In the genomic region with DNA sequence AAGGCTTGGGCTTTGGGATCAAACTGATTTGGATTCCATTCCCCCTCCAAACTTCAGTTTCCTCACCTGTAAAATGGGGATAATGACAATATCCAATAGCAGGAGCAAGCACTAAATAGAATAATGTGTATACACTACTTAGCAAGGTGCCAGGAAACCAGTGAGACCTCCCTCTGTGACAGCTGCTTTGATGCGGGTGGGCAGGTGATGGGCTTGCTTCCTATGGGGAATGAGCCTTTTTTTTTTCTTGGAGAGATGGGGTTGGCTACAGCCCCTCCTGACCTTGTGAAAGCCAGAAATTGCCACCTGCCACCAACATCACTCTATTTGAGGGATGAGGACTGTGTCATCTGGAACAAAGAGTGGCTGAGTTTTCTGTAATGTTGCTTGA, we compare ENCODE assay signal across 9 cellular contexts. TPM values are rescaled to one million over a fixed set of nuclear protein-coding genes. Genes with fewer than 3 reads are reported as not detected.
DNase-seq lines count a peak whose midpoint lies in the region; ATAC-seq, FAIRE-seq and TF ChIP-seq lines count a peak whose summit lies in the region.
"Had no signal": no experiment of that assay in that cellular context is flagged by ENCODE, and none has a peak within 500 bp of the region (broad histone marks: within the 10 kb centered on the region; RNA-seq: fewer than 3 reads in every experiment).

No MANE protein-coding gene starts in this region.

- peak overlapping the region; percentile 82 to 93 (median 90) for H3K4me3 ChIP-seq in keratinocyte (ENCODE audit: control insufficient read depth in 2 of 3, extremely low read depth in 1 of 3, insufficient read depth in 2 of 3, low read depth in 1 of 3, low read length in 3 of 3)

- CTCF ChIA-PET in activated CD4-positive, alpha-beta memory T cell treated with anti-CD3 and anti-CD28 coated beads, Interleukin-2, amount 10 ng/mL, durations not matched to agents 7 days and 5 days (lab: Charles Lee) = interaction anchor here (1.0 to 5.2 kb wide), 5 partner anchors 8 to 51 kb away, joined by 3 to 49 read pairs (median 14); no protein-coding TSS in a partner anchor

- POLR2A ChIA-PET in activated CD4-positive, alpha-beta memory T cell treated with anti-CD3 and anti-CD28 coated beads, Interleukin-2, amount 10 ng/mL, durations not matched to agents 7 days and 5 days (lab: Charles Lee) = interaction anchor here (1.3 to 5.2 kb wide), 5 partner anchors 30 to 51 kb away, joined by 3 to 46 read pairs (median 13); no protein-coding TSS in a partner anchor

- dilution Hi-C loops in keratinocyte (cut with MboI; ENCODE audit: extremely low pct_ligation_motif_present, low sequenced_read_pairs) = no loop called here

- H3K27me3 ChIP-seq in keratinocyte (ENCODE audit: control insufficient read depth, extremely low read depth, insufficient read depth, low read length) = no peaks in the 10 kb centered on the region

- peaks cover 76% of the 10 kb centered on the region for H3K4me1 ChIP-seq in keratinocyte (ENCODE audit: control insufficient read depth, extremely low read depth, insufficient read depth, low read length)

- no peaks in the 10 kb centered on the region for H3K27me3 Mint-ChIP-seq in activated T-cell treated with anti-CD3 and anti-CD28 coated beads, Interleukin-2, amount 50 U/mL, for 4 hours (ENCODE audit: low read depth)
- H3K27me3 Mint-ChIP-seq in activated CD4-positive, alpha-beta memory T cell treated with anti-CD3 and anti-CD28 coated beads, Interleukin-2, amount 10 ng/mL, durations not matched to agents 7 days and 5 days = no peaks in the 10 kb centered on the region

- peak overlapping the region; percentile 97 for H3K4me2 ChIP-seq in keratinocyte (ENCODE audit: control insufficient read depth, extremely low read depth, insufficient read depth, low read depth, low read length)

- DNase-seq in activated T-cell treated with anti-CD3 and anti-CD28 coated beads, Interleukin-2, amount 50 U/mL, for 4 hours = no peak
- no peak for DNase-seq in activated T-cell treated with anti-CD3 and anti-CD28 coated beads, Interleukin-2, amount 50 U/mL, for 48 hours
- DNase-seq in activated CD4-positive, alpha-beta memory T cell treated with anti-CD3 and anti-CD28 coated beads, Interleukin-2, amount 10 ng/mL, durations not matched to agents 7 days and 5 days = no peak
- no peak for DNase-seq in keratinocyte (ENCODE audit: low read depth, low spot score)
- no peak for DNase-seq in substantia nigra (lab: John Stamatoyannopoulos, UW)
- no peak for DNase-seq in GM10266 (ENCODE audit: extremely low spot score)
- DNase-seq in NCI-H128 (lab: John Stamatoyannopoulos, UW; ENCODE audit: unreplicated experiment) = no peak
- DNase-seq: stimulated activated CD4-positive, alpha-beta T cell treated with anti-CD3 and anti-CD28 coated beads, Interleukin-1b, Interleukin-23, amount 100 ng/mL, for 48 hours had no signal

- H3K79me2 ChIP-seq in keratinocyte (ENCODE audit: control insufficient read depth, insufficient read depth, low read length) = peaks cover 52% of the 10 kb centered on the region

- H3K36me3 Mint-ChIP-seq in activated T-cell treated with anti-CD3 and anti-CD28 coated beads, Interleukin-2, amount 50 U/mL, for 4 hours (ENCODE audit: insufficient read depth) = peaks cover 26% of the 10 kb centered on the region
- peaks cover 40% of the 10 kb centered on the region for H3K36me3 Mint-ChIP-seq in activated CD4-positive, alpha-beta memory T cell treated with anti-CD3 and anti-CD28 coated beads, Interleukin-2, amount 10 ng/mL, durations not matched to agents 7 days and 5 days (ENCODE audit: low read depth)

- peak overlapping the region; percentile 90 for H3K27ac Mint-ChIP-seq in activated CD4-positive, alpha-beta memory T cell treated with anti-CD3 and anti-CD28 coated beads, Interleukin-2, amount 10 ng/mL, durations not matched to agents 7 days and 5 days

- H3K4me3 Mint-ChIP-seq in activated T-cell treated with anti-CD3 and anti-CD28 coated beads, Interleukin-2, amount 50 U/mL, for 4 hours = peak overlapping the region; percentile 89
- peak overlapping the region; percentile 78 for H3K4me3 Mint-ChIP-seq in activated CD4-positive, alpha-beta memory T cell treated with anti-CD3 and anti-CD28 coated beads, Interleukin-2, amount 10 ng/mL, durations not matched to agents 7 days and 5 days

- H3K9me1 ChIP-seq in keratinocyte (ENCODE audit: control insufficient read depth, extremely low read depth, insufficient read depth, low read length) = peaks cover 4% of the 10 kb centered on the region

- FAIRE-seq in keratinocyte (lab: Jason Lieb, UNC) = no peak

- H3K9me3 Mint-ChIP-seq in activated T-cell treated with anti-CD3 and anti-CD28 coated beads, Interleukin-2, amount 50 U/mL, for 4 hours = no peaks in the 10 kb centered on the region
- no peaks in the 10 kb centered on the region for H3K9me3 Mint-ChIP-seq in activated CD4-positive, alpha-beta memory T cell treated with anti-CD3 and anti-CD28 coated beads, Interleukin-2, amount 10 ng/mL, durations not matched to agents 7 days and 5 days

- ATAC-seq in activated T-cell treated with anti-CD3 and anti-CD28 coated beads, Interleukin-2, amount 50 U/mL, for 4 hours = no peak
- ATAC-seq in GM19455 (IDR thresholded peaks at IDR 0.05; ENCODE audit: unreplicated experiment) = no peak

- no peaks in the 10 kb centered on the region for H3K9me3 ChIP-seq in keratinocyte (ENCODE audit: control insufficient read depth, low read depth, low read length)

- peak overlapping the region; percentile 89 for H3K27ac ChIP-seq in keratinocyte (ENCODE audit: control insufficient read depth, insufficient read depth, low read length)
- peak overlapping the region; percentile 76 for H3K27ac ChIP-seq in substantia nigra (ENCODE audit: low read depth, low read length, poor library complexity, severe bottlenecking)

- H3K9ac ChIP-seq in keratinocyte (ENCODE audit: control insufficient read depth, extremely low read depth, insufficient read depth, low read length) = peak overlapping the region; percentile 94

- peaks cover 53% of the 10 kb centered on the region for H3K4me1 Mint-ChIP-seq in activated T-cell treated with anti-CD3 and anti-CD28 coated beads, Interleukin-2, amount 50 U/mL, for 4 hours (ENCODE audit: low read depth)
- H3K4me1 Mint-ChIP-seq in activated CD4-positive, alpha-beta memory T cell treated with anti-CD3 and anti-CD28 coated beads, Interleukin-2, amount 10 ng/mL, durations not matched to agents 7 days and 5 days = peaks cover 58% of the 10 kb centered on the region

- TF ChIP-seq CTCF in keratinocyte (optimal IDR thresholded peaks at IDR 0.05 in 1 of 3, IDR thresholded peaks at IDR 0.05 in 1 of 3, conservative IDR thresholded peaks at IDR 0.05 in 1 of 3; ENCODE audit: extremely low read depth in 1 of 3, insufficient read depth in 2 of 3, low read length in 3 of 3) (no peak), GM10266 (IDR thresholded peaks at IDR 0.05; ENCODE audit: control insufficient read depth, insufficient read depth, low read depth, missing control alignments) (no peak)

- peaks cover 7 to 10% of the 10 kb centered on the region in 2 experiments for H3K36me3 ChIP-seq in keratinocyte (ENCODE audit: control insufficient read depth in 2 of 2, extremely low read depth in 1 of 2, insufficient read depth in 2 of 2, low read length in 2 of 2)

- H4K20me1 ChIP-seq in keratinocyte (ENCODE audit: control insufficient read depth, extremely low read depth, insufficient read depth, low read length) = no peaks in the 10 kb centered on the region

- H2AFZ ChIP-seq in keratinocyte (ENCODE audit: control insufficient read depth, low read length) = no peak overlapping the region

RNA-seq across cellular contexts. Expression of a gene that starts 1.1 kb away (rescaled TPM):
- 100 to 1,000 TPM; 364 to 594 (median 428) TPM for total RNA-seq in activated T-cell treated with anti-CD3 and anti-CD28 coated beads, Interleukin-2, amount 50 U/mL, for 4 hours
- total RNA-seq in activated CD4-positive, alpha-beta memory T cell treated with anti-CD3 and anti-CD28 coated beads, Interleukin-2, amount 10 ng/mL, durations not matched to agents 7 days and 5 days = 100 to 1,000 TPM; 193 to 208 TPM
- 118 to 209 TPM (median 204 TPM) in 3 replicates for polyA plus RNA-seq in keratinocyte
- 32.3 TPM for polyA plus RNA-seq in keratinocyte (2011; ENCODE audit: low read depth)
- 54.2 and 96.1 TPM in 2 replicates for polyA plus RNA-seq in keratinocyte (2011; cell fraction: cytosol; rRNA removed)
- polyA plus RNA-seq in keratinocyte (2011; cell fraction: nucleus; rRNA removed) = 291 and 302 TPM in 2 replicates
- polyA plus RNA-seq in keratinocyte (2012; ENCODE audit: low replicate concordance) = 102 and 180 TPM in 2 replicates
- 136 to 381 TPM (median 165 TPM) in 3 replicates for polyA minus RNA-seq in keratinocyte
- 148 TPM for polyA minus RNA-seq in keratinocyte (2011; cell fraction: cytosol; rRNA and poly(A)+ RNA removed)
- 171 and 244 TPM in 2 replicates for polyA minus RNA-seq in keratinocyte (2011; cell fraction: nucleus; rRNA and poly(A)+ RNA removed)
